20 cellular contexts compared by ENCODE assay signal in the genomic region with DNA sequence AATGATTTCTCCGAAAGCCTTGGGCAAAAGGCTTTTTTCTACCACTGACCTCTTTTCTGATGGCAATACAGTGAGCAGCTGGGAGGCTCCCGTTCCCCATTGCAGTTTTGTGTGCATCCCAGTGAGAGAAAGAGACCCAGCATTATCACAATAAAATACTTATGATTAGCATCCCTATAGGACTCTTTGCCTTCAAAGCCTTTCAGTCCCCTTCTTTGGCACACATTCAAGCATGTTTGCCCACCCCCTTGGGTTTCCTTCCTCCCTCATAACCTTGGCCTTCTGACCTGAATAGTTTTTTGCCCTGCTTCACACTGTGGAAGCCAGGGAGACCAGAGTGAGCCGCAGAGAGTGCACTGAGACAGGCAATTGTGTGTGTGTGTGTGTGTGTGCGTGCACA.
"Had no signal": no experiment of that assay in that cellular context is flagged by ENCODE, and none has a peak within 500 bp of the region (broad histone marks: within the 10 kb centered on the region; RNA-seq: fewer than 3 reads in every experiment).

No MANE protein-coding gene starts in this region.

- DNase-seq: KBM-7, MM.1S, NCI-H1092 treated with DMSO at 0.1 percent for 48 hours, NCI-H1436, NCI-H187, NCI-H2029, NCI-H2081 treated with DMSO at 0.1 percent for 48 hours, NCI-H2171, NCI-H226, NCI-H446, NCI-H510A, NCI-H524 treated with DMSO at 0.1 percent for 48 hours, NCI-H69, NCI-H774, PC-3, SHP77, SK-N-SH, SW 1271 had no signal

- ATAC-seq: Panc1, PC-3 had no signal

- H3K27ac ChIP-seq: RWPE1 had no signal

- H3K9ac ChIP-seq: SK-N-SH had no signal

- H3K4me2 ChIP-seq: SK-N-SH had no signal

- H3K9me2 ChIP-seq: SK-N-SH had no signal
